In the genomic region with DNA sequence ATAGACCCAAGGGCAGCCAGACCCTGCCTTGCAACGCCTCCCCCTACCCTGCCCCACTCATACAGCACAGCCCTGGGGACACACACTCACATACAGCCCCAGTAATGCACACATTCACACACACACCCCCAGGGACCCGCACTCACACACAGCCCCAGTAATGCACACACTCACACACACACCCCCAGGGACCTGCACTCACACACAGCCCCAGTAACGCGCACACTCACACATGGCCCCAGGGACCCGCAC, we compare ENCODE assay signal across 13 cellular contexts. TPM values are rescaled to one million over a fixed set of nuclear protein-coding genes. Genes with fewer than 3 reads are reported as not detected.
A peak's percentile ranks its signal among the peaks of the same experiment; 100 is the strongest.
DNase-seq lines count a peak whose midpoint lies in the region; ATAC-seq and TF ChIP-seq lines count a peak whose summit lies in the region.
"Had no signal": no experiment of that assay in that cellular context is flagged by ENCODE, and none has a peak within 500 bp of the region (broad histone marks: within the 10 kb centered on the region; RNA-seq: fewer than 3 reads in every experiment).

No MANE protein-coding gene starts in this region.

- peak overlapping the region; percentile 86 for H3K4ac ChIP-seq in neuronal stem cell (ENCODE audit: low read length)

- H2AK5ac ChIP-seq in neuronal stem cell (ENCODE audit: low read depth, low read length) = peak overlapping the region; percentile 86

- POLR2A ChIA-PET in CD8-positive, alpha-beta memory T cell (lab: Charles Lee) = no interaction called here

- CTCF ChIA-PET in CD8-positive, alpha-beta memory T cell (lab: Charles Lee) = no interaction called here

- no peaks in the 10 kb centered on the region for H3K9me3 Mint-ChIP-seq in CD8-positive, alpha-beta memory T cell
- H3K9me3 Mint-ChIP-seq in endodermal cell = no peaks in the 10 kb centered on the region

- H3K36me3 Mint-ChIP-seq in CD8-positive, alpha-beta memory T cell = peaks cover 4 to 9% (median 6%) of the 10 kb centered on the region in 3 donors
- peaks cover 4% of the 10 kb centered on the region for H3K36me3 Mint-ChIP-seq in endodermal cell (ENCODE audit: low read depth)

- H3K36me3 ChIP-seq in CD8-positive, alpha-beta memory T cell (ENCODE audit: insufficient read depth, low read length) = no peaks in the 10 kb centered on the region
- H3K36me3 ChIP-seq in NT2/D1 (ENCODE audit: insufficient read depth, insufficient read length, low read length) (peaks cover 16% of the 10 kb centered on the region), endodermal cell (ENCODE audit: control insufficient read depth, insufficient read depth, low read length) (no peaks in the 10 kb centered on the region), neuronal stem cell (replicated peaks in 1 of 2; ENCODE audit: control insufficient read depth in 2 of 2, insufficient read depth in 2 of 2, low read length in 2 of 2) (peaks cover 0 to under 1% of the 10 kb centered on the region in 2 donors), thyroid gland (no peaks in the 10 kb centered on the region)
- H3K36me3 ChIP-seq: ovary had no signal

- no peak overlapping the region for H2AFZ ChIP-seq in neuronal stem cell (ENCODE audit: low read length)
- H2AFZ ChIP-seq: GM23248 had no signal

- H3K27ac ChIP-seq in CD8-positive, alpha-beta memory T cell (ENCODE audit: low read depth, low read length) = no peak overlapping the region
- H3K27ac ChIP-seq in endodermal cell (ENCODE audit: low read depth, low read length) (no peak overlapping the region), neuronal stem cell (replicated peaks; ENCODE audit: low read length) (no peak overlapping the region), thyroid gland (peak overlapping the region in 1 of 3 donors; percentile 67)
- H3K27ac ChIP-seq: GM23248, ovary had no signal

- H3K23ac ChIP-seq in neuronal stem cell (ENCODE audit: low read depth, low read length, poor library complexity) = peak overlapping the region; percentile 57

- H3K9me3 ChIP-seq in CD8-positive, alpha-beta memory T cell (ENCODE audit: low read length) = no peaks in the 10 kb centered on the region
- H3K9me3 ChIP-seq in NT2/D1 (ENCODE audit: insufficient read depth, low read length) = no peaks in the 10 kb centered on the region
- H3K9me3 ChIP-seq in endodermal cell (ENCODE audit: control insufficient read depth, low read length) = no peaks in the 10 kb centered on the region
- H3K9me3 ChIP-seq in neuronal stem cell (replicated peaks in 1 of 2; ENCODE audit: control insufficient read depth in 2 of 2, insufficient read depth in 1 of 2, low read depth in 1 of 2, low read length in 2 of 2) = no peaks in the 10 kb centered on the region
- no peaks in the 10 kb centered on the region for H3K9me3 ChIP-seq in thyroid gland
- H3K9me3 ChIP-seq: ovary had no signal

- no peak for TF ChIP-seq CTCF in endodermal cell (conservative IDR thresholded peaks at IDR 0.05)
- TF ChIP-seq CTCF in thyroid gland (IDR thresholded peaks at IDR 0.05) = no peak

- peak overlapping the region; percentile 67 for H2BK12ac ChIP-seq in neuronal stem cell (ENCODE audit: low read length)

- peaks cover 80% of the 10 kb centered on the region for H3K4me1 ChIP-seq in CD8-positive, alpha-beta memory T cell (ENCODE audit: insufficient read depth, low read length)
- H3K4me1 ChIP-seq in NT2/D1 (ENCODE audit: insufficient read depth, insufficient read length) (peaks cover 49% of the 10 kb centered on the region), endodermal cell (ENCODE audit: control insufficient read depth, insufficient read depth, low read length) (no peaks in the 10 kb centered on the region), neuronal stem cell (ENCODE audit: control insufficient read depth in 2 of 2, insufficient read depth in 1 of 2, low read depth in 1 of 2, low read length in 2 of 2) (peaks cover 28 to 47% of the 10 kb centered on the region in 2 donors), thyroid gland (peaks cover 29 to 50% of the 10 kb centered on the region in 2 donors)

- H3K14ac ChIP-seq in neuronal stem cell (ENCODE audit: low read length) = peak overlapping the region; percentile 59

- TF ChIP-seq POLR2A in thyroid gland (IDR thresholded peaks at IDR 0.05) = no peak

- H3K4me1 Mint-ChIP-seq in CD8-positive, alpha-beta memory T cell = peaks cover 69 to 83% (median 71%) of the 10 kb centered on the region in 3 donors
- H3K4me1 Mint-ChIP-seq in endodermal cell = peaks cover 57% of the 10 kb centered on the region

- H2BK15ac ChIP-seq in neuronal stem cell (ENCODE audit: low read length) = peak overlapping the region; percentile 57

- DNase-seq in CD8-positive, alpha-beta memory T cell = no peak
- DNase-seq in NT2/D1 (ENCODE audit: low read depth, low spot score) (no peak), endodermal cell (no peak), neuronal stem cell (ENCODE audit: low spot score) (no peak), DMS114 treated with DMSO at 0.1 percent for 48 hours (lab: John Stamatoyannopoulos, UW; ENCODE audit: unreplicated experiment) (no peak), thyroid gland (no peak), CD1c-positive myeloid dendritic cell (ENCODE audit: extremely low spot score) (no peak)
- DNase-seq: activated T-cell treated with anti-CD3 and anti-CD28 coated beads for 4 hours, NCI-H1436 had no signal

- peak overlapping the region; percentile 77 for H2BK5ac ChIP-seq in neuronal stem cell (ENCODE audit: low read length)

- H3K18ac ChIP-seq in neuronal stem cell (ENCODE audit: low read length) = peak overlapping the region; percentile 69

- peak overlapping the region; percentile 46 for H3K9ac ChIP-seq in NT2/D1 (ENCODE audit: insufficient read length, low read depth)
- H3K9ac ChIP-seq in endodermal cell (ENCODE audit: extremely low read depth, low read length, poor library complexity, severe bottlenecking) = no peak overlapping the region
- peak overlapping the region; percentile 24 for H3K9ac ChIP-seq in neuronal stem cell (ENCODE audit: low read depth, low read length, poor library complexity)
- H3K9ac ChIP-seq: GM23248 had no signal

- H3K4me2 ChIP-seq in neuronal stem cell (ENCODE audit: insufficient read depth, low read length, poor library complexity, severe bottlenecking) = peak overlapping the region; percentile 12

- WGBS in endodermal cell (ENCODE audit: insufficient coverage in 1 of 2, insufficient read length in 1 of 2), 2 experiments = 96% methylated on average over 5 of the region's 5 CpGs; no CpG with 5 or more reads in 1 of the 2 experiments
- no CpG with 5 or more reads among the region's 5 CpGs for WGBS in neuronal stem cell (ENCODE audit: extremely low coverage in 2 of 2, insufficient read length in 2 of 2, insufficient replicate concordance in 1 of 2), 2 donors
- 70% methylated on average over 5 of the region's 5 CpGs for WGBS in thyroid gland, 2 donors

- H3K27me3 ChIP-seq in CD8-positive, alpha-beta memory T cell (ENCODE audit: insufficient read depth, low read length, poor library complexity, severe bottlenecking) = no peaks in the 10 kb centered on the region
- H3K27me3 ChIP-seq in NT2/D1 (ENCODE audit: insufficient read depth, insufficient read length) = no peaks in the 10 kb centered on the region
- peaks cover 14% of the 10 kb centered on the region for H3K27me3 ChIP-seq in endodermal cell (ENCODE audit: control insufficient read depth, insufficient read depth, low read length, poor library complexity, severe bottlenecking)
- peaks cover 0 to 16% (median 12%) of the 10 kb centered on the region in 3 experiments for H3K27me3 ChIP-seq in neuronal stem cell (ENCODE audit: control insufficient read depth in 3 of 3, insufficient read depth in 3 of 3, low read depth in 1 of 3, low read length in 3 of 3)
- H3K27me3 ChIP-seq in thyroid gland = no peaks in the 10 kb centered on the region
- H3K27me3 ChIP-seq: ovary had no signal

- H3K4me3 ChIP-seq in CD8-positive, alpha-beta memory T cell (ENCODE audit: low read length) = no peak overlapping the region
- H3K4me3 ChIP-seq in NT2/D1 (ENCODE audit: insufficient read length, low read depth) (no peak overlapping the region), endodermal cell (ENCODE audit: low read length) (no peak overlapping the region), neuronal stem cell (ENCODE audit: low read length in 2 of 2) (peak overlapping the region in 1 of 2 donors; percentile 29), thyroid gland (replicated peaks in 1 of 3) (no peak overlapping the region)
- H3K4me3 ChIP-seq: GM23248, ovary had no signal

- intact Hi-C loops in thyroid gland (cut with DNase I) = no loop called here

- peak overlapping the region; percentile 56 for H4K91ac ChIP-seq in neuronal stem cell (ENCODE audit: low read depth, low read length, poor library complexity)

- H3K27me3 Mint-ChIP-seq in CD8-positive, alpha-beta memory T cell = peaks cover 0 to 4% of the 10 kb centered on the region in 2 donors
- peaks cover 39% of the 10 kb centered on the region for H3K27me3 Mint-ChIP-seq in endodermal cell (ENCODE audit: insufficient read depth)

- peaks cover 14% of the 10 kb centered on the region for H3K79me1 ChIP-seq in neuronal stem cell (ENCODE audit: low read depth, low read length)

- H2BK120ac ChIP-seq in neuronal stem cell (ENCODE audit: low read depth, low read length) = no peak overlapping the region

- ATAC-seq in GM21423 (IDR thresholded peaks at IDR 0.05; ENCODE audit: unreplicated experiment) = no peak

- H3K27ac Mint-ChIP-seq in CD8-positive, alpha-beta memory T cell = peak overlapping the region; percentile 91 to 99 (median 98)
- peak overlapping the region; percentile 27 for H3K27ac Mint-ChIP-seq in endodermal cell

- H4K8ac ChIP-seq in neuronal stem cell (ENCODE audit: low read depth, low read length) = no peak overlapping the region

- peak overlapping the region in 6 of 7 donors; percentile 1 to 85 (median 25) for H3K4me3 Mint-ChIP-seq in CD8-positive, alpha-beta memory T cell
- H3K4me3 Mint-ChIP-seq in endodermal cell = peak overlapping the region; percentile 2

RNA-seq across cellular contexts. Expression of gene CCDC102A, which starts 3.1 kb away (rescaled TPM):
- total RNA-seq in CD8-positive, alpha-beta memory T cell = 10 to 100 TPM; 27.0 to 28.1 TPM
- 22.6 TPM for polyA plus RNA-seq in CD8-positive, alpha-beta memory T cell
- total RNA-seq in endodermal cell = 1 to 10 TPM; 6.7 to 9.8 TPM
- polyA plus RNA-seq in endodermal cell (2013, experiment 1 of 2) = 5.0 TPM
- 5.5 TPM for polyA plus RNA-seq in endodermal cell (2013, experiment 2 of 2)
- 6.4 TPM for polyA plus RNA-seq in neuronal stem cell (2013, experiment 1 of 2)
- polyA plus RNA-seq in neuronal stem cell (2013, experiment 2 of 2) = 6.3 TPM
- 10 to 100 TPM; 13.1 to 34.9 (median 18.9) TPM for total RNA-seq in thyroid gland

RNA-seq across cellular contexts. Expression of gene ADGRG5, which starts 9.2 kb away (rescaled TPM):
- 10 to 100 TPM; 46.1 to 48.5 TPM for total RNA-seq in CD8-positive, alpha-beta memory T cell
- 23.5 TPM for polyA plus RNA-seq in CD8-positive, alpha-beta memory T cell
- 1 to 10 TPM; 3.6 to 4.8 TPM for total RNA-seq in endodermal cell
- polyA plus RNA-seq in endodermal cell (2013, experiment 1 of 2) = 0.93 TPM
- polyA plus RNA-seq in endodermal cell (2013, experiment 2 of 2) = 0.29 TPM
- 1.7 TPM for polyA plus RNA-seq in neuronal stem cell (2013, experiment 1 of 2)
- polyA plus RNA-seq in neuronal stem cell (2013, experiment 2 of 2) = 1.7 TPM
- total RNA-seq in thyroid gland = under 1 TPM; 0.22 to 0.63 (median 0.33) TPM
- total RNA-seq: fibroblast of lung, GM23248 had no signal
- polyA plus RNA-seq: fibroblast of lung had no signal

RNA-seq across cellular contexts. Expression of gene DOK4, which starts 47.0 kb away (rescaled TPM):
- total RNA-seq in CD8-positive, alpha-beta memory T cell = 1 to 10 TPM; 6.8 to 7.0 TPM
- polyA plus RNA-seq in CD8-positive, alpha-beta memory T cell = 3.3 TPM
- total RNA-seq in endodermal cell (10 to 100 TPM; 17.9 to 22.1 TPM), thyroid gland (10 to 100 TPM in 2 of 4 donors, 1 to 10 TPM in 2; 9.1 to 27.3 (median 13.3) TPM)
- 26.6 TPM for polyA plus RNA-seq in endodermal cell (2013, experiment 1 of 2)
- polyA plus RNA-seq in endodermal cell (2013, experiment 2 of 2) = 27.8 TPM
- 17.3 TPM for polyA plus RNA-seq in neuronal stem cell (2013, experiment 1 of 2)
- 15.7 TPM for polyA plus RNA-seq in neuronal stem cell (2013, experiment 2 of 2)

Comparison
In these comparisons a context has a peak if more than half of its experiments do, and no peak if none do; other contexts are left out.
1. RNA of gene ADGRG5, which starts 9.2 kb away (total RNA-seq): 46.1 to 48.5 TPM in CD8-positive, alpha-beta memory T cell; 3.6 to 4.8 TPM in endodermal cell and 0.22 to 0.63 TPM in thyroid gland; every median in the first group is over 4 times any median in the second.